In genomic region chr21:14300074-14300473, GRCh38 we compare ENCODE assay signal across 27 cellular contexts.
"Had no signal": no experiment of that assay in that cellular context is flagged by ENCODE, and none has a peak within 500 bp of the region (broad histone marks: within the 10 kb centered on the region; RNA-seq: fewer than 3 reads in every experiment).

No MANE protein-coding gene starts in this region.

- FAIRE-seq: urothelium cell line had no signal

- H3K27ac ChIP-seq: stomach, suprapubic skin, testis, thoracic aorta, thyroid gland, tibial artery, tibial nerve, transverse colon, upper lobe of left lung, upper lobe of right lung, uterus, vagina had no signal

- DNase-seq: stimulated activated CD4-positive, alpha-beta T cell treated with anti-CD3 and anti-CD28 coated beads, Interleukin-2, amount 100 ng/mL, for 48 hours; stimulated activated CD4-positive, alpha-beta T cell treated with anti-CD3 and anti-CD28 coated beads, Interleukin-4, amount 100 ng/mL, for 1 hour; stimulated activated CD4-positive, alpha-beta T cell treated with anti-CD3 and anti-CD28 coated beads, Interleukin-4, amount 100 ng/mL, for 24 hours; stimulated activated CD4-positive, alpha-beta T cell treated with anti-CD3 and anti-CD28 coated beads, Interleukin-4, amount 100 ng/mL, for 4 hours; stimulated activated CD8-positive, alpha-beta memory T cell treated with anti-CD3 and anti-CD28 coated beads, Interleukin-4, amount 100 ng/mL, for 48 hours; stimulated activated naive B cell treated with anti-CD40 and anti-IgM and Interleukin-4, amounts not matched to agents 10 μg/mL and 1 μg/mL and 100 μg/mL, for 72 hours; stimulated activated naive CD4-positive, alpha-beta T cell; stimulated activated naive CD4-positive, alpha-beta T cell treated with Interleukin-2 at 50 U/mL for 16 hours; stimulated activated naive CD8-positive, alpha-beta T cell treated with anti-CD3 and anti-CD28 coated beads, Interleukin-15, amount 100 ng/mL, for 72 hours; stimulated activated naive CD8-positive, alpha-beta T cell treated with anti-CD3 and anti-CD28 coated beads, Interleukin-15, Interleukin-2, amounts not matched to agents 100 U/mL and 50 U/mL, for 24 hours; stomach; substantia nigra; testis; thyroid gland; tibial artery; transverse colon; trophoblast cell; upper lobe of left lung; upper lobe of right lung; uterus had no signal

- H3K4me3 ChIP-seq: stomach, suprapubic skin, testis, thoracic aorta, thyroid gland, tibial artery, tibial nerve, transverse colon, upper lobe of left lung, upper lobe of right lung, uterus, vagina had no signal

- H3K36me3 ChIP-seq: stomach, suprapubic skin, thoracic aorta, thyroid gland, tibial artery, tibial nerve, transverse colon, upper lobe of left lung, upper lobe of right lung, uterus, vagina had no signal

- H3K27me3 ChIP-seq: stomach, suprapubic skin, testis, thyroid gland, tibial artery, tibial nerve, transverse colon, upper lobe of left lung, upper lobe of right lung, uterus, vagina had no signal

- H3K9me3 ChIP-seq: stomach, suprapubic skin, testis, thoracic aorta, thyroid gland, tibial artery, tibial nerve, transverse colon, upper lobe of left lung, upper lobe of right lung, uterus, vagina had no signal

- ATAC-seq: stimulated activated effector memory CD8-positive, alpha-beta T cell treated with anti-CD3 and anti-CD28 coated beads, Interleukin-12 subunit alpha, Interleukin-12 subunit beta, amount 100 ng/mL, for 72 hours; stimulated activated memory B cell treated with anti-CD40 and anti-IgM and Interleukin-4, amounts not matched to agents 10 μg/mL and 1 μg/mL and 100 μg/mL, for 72 hours; stimulated activated naive B cell treated with anti-CD40 and anti-IgM and Interleukin-4, amounts not matched to agents 10 μg/mL and 1 μg/mL and 100 μg/mL, for 72 hours; stimulated activated naive CD8-positive, alpha-beta T cell treated with anti-CD3 and anti-CD28 coated beads, Interleukin-15, amount 100 ng/mL, for 72 hours; stimulated activated naive CD8-positive, alpha-beta T cell treated with anti-CD3 and anti-CD28 coated beads, Interleukin-15, Interleukin-2, amounts not matched to agents 100 U/mL and 50 U/mL, for 24 hours; upper lobe of right lung had no signal

- H3K4me1 ChIP-seq: stomach, suprapubic skin, testis, thyroid gland, tibial artery, tibial nerve, transverse colon, upper lobe of left lung, upper lobe of right lung, uterus, vagina had no signal
